ENCODE assay signal across 25 cellular contexts in genomic region chr11:19763315-19763714, GRCh38.
"Had no signal": no experiment of that assay in that cellular context is flagged by ENCODE, and none has a peak within 500 bp of the region (broad histone marks: within the 10 kb centered on the region; RNA-seq: fewer than 3 reads in every experiment).

No MANE protein-coding gene starts in this region.

- H3K27me3 ChIP-seq: brain microvascular endothelial cell, colonic mucosa, heart left ventricle, thyroid gland, upper lobe of right lung had no signal

- H3K4me1 Mint-ChIP-seq: activated naive CD8-positive, alpha-beta T cell treated with anti-CD3 and anti-CD28 coated beads, Interleukin-2, amount 10 ng/mL, durations not matched to agents 7 days and 5 days; naive B cell had no signal

- H3K4me1 ChIP-seq: colonic mucosa had no signal

- H3K4me3 ChIP-seq: colonic mucosa, heart left ventricle, thyroid gland, upper lobe of right lung had no signal

- H3K9me3 ChIP-seq: colonic mucosa, heart left ventricle, thyroid gland, upper lobe of right lung had no signal

- H3K36me3 Mint-ChIP-seq: activated CD4-positive, alpha-beta memory T cell treated with anti-CD3 and anti-CD28 coated beads for 36 hours; activated naive CD8-positive, alpha-beta T cell treated with anti-CD3 and anti-CD28 coated beads, Interleukin-2, amount 10 ng/mL, durations not matched to agents 7 days and 5 days; naive B cell had no signal

- H3K36me3 ChIP-seq: brain microvascular endothelial cell, colonic mucosa, heart left ventricle, thyroid gland, upper lobe of right lung had no signal

- ATAC-seq: activated T-cell treated with anti-CD3 and anti-CD28 coated beads, Interleukin-2, amount 50 U/mL, for 72 hours; T-helper 17 cell; upper lobe of right lung had no signal

- DNase-seq: activated CD4-positive, alpha-beta memory T cell treated with anti-CD3 and anti-CD28 coated beads for 36 hours; activated CD4-positive, alpha-beta T cell treated with anti-CD3 and anti-CD28 coated beads for 48 hours; activated CD4-positive, CD25-positive, alpha-beta regulatory T cell; activated effector memory CD4-positive, alpha-beta T cell treated with Interleukin-2 at 50 U/mL for 16 hours; activated naive CD4-positive, alpha-beta T cell treated with anti-CD3 and anti-CD28 coated beads for 36 hours; activated naive CD8-positive, alpha-beta T cell treated with anti-CD3 and anti-CD28 coated beads, Interleukin-2, amount 10 ng/mL, durations not matched to agents 7 days and 5 days; activated T-cell treated with anti-CD3 and anti-CD28 coated beads, Interleukin-2, amount 50 U/mL, for 72 hours; amniotic stem cell; brain microvascular endothelial cell; colonic mucosa; endodermal cell; heart left ventricle; islet precursor cell; left cardiac atrium; mesenchymal stem cell; naive B cell; occipital lobe; stimulated activated CD4-positive, alpha-beta T cell treated with anti-CD3 and anti-CD28 coated beads, Interleukin-4, amount 100 ng/mL, for 1 hour; stimulated activated naive CD4-positive, alpha-beta T cell treated with Interleukin-2 at 50 U/mL for 16 hours; SW 1271; T-helper 17 cell; thyroid gland; upper lobe of right lung had no signal

- H3K27ac ChIP-seq: brain microvascular endothelial cell, colonic mucosa, epithelial cell of prostate, heart left ventricle, thyroid gland, upper lobe of right lung had no signal

- H3K9me3 Mint-ChIP-seq: activated CD4-positive, alpha-beta memory T cell treated with anti-CD3 and anti-CD28 coated beads for 36 hours; activated naive CD4-positive, alpha-beta T cell treated with anti-CD3 and anti-CD28 coated beads for 36 hours; activated naive CD8-positive, alpha-beta T cell treated with anti-CD3 and anti-CD28 coated beads, Interleukin-2, amount 10 ng/mL, durations not matched to agents 7 days and 5 days; activated T-cell treated with anti-CD3 and anti-CD28 coated beads, Interleukin-2, amount 50 U/mL, for 72 hours; endodermal cell; neural crest cell had no signal

- H3K27ac Mint-ChIP-seq: activated CD4-positive, alpha-beta memory T cell treated with anti-CD3 and anti-CD28 coated beads for 36 hours; activated naive CD4-positive, alpha-beta T cell treated with anti-CD3 and anti-CD28 coated beads for 36 hours; activated naive CD8-positive, alpha-beta T cell treated with anti-CD3 and anti-CD28 coated beads, Interleukin-2, amount 10 ng/mL, durations not matched to agents 7 days and 5 days; activated T-cell treated with anti-CD3 and anti-CD28 coated beads, Interleukin-2, amount 50 U/mL, for 72 hours; endodermal cell; naive B cell; T-helper 17 cell had no signal

- H3K4me3 Mint-ChIP-seq: activated CD4-positive, alpha-beta memory T cell treated with anti-CD3 and anti-CD28 coated beads for 36 hours; activated naive CD4-positive, alpha-beta T cell treated with anti-CD3 and anti-CD28 coated beads for 36 hours; activated naive CD8-positive, alpha-beta T cell treated with anti-CD3 and anti-CD28 coated beads, Interleukin-2, amount 10 ng/mL, durations not matched to agents 7 days and 5 days; activated T-cell treated with anti-CD3 and anti-CD28 coated beads, Interleukin-2, amount 50 U/mL, for 72 hours; endodermal cell; naive B cell; neural crest cell; T-helper 17 cell had no signal
